In genomic region chr11:126416542-126417090, GRCh38 we compare ENCODE assay signal across 8 cellular contexts.
DNase-seq lines count a peak whose midpoint lies in the region; ATAC-seq, FAIRE-seq and TF ChIP-seq lines count a peak whose summit lies in the region.

No MANE protein-coding gene starts in this region.

- H3K27me3 ChIP-seq in H1 (replicated peaks in 1 of 4; ENCODE audit: control insufficient read depth in 3 of 4, extremely low read depth in 1 of 4, insufficient read depth in 3 of 4, low read length in 3 of 4) = peaks cover 0 to 5% (median 0%) of the 10 kb centered on the region in 4 experiments; a peak in 3 of 7 replicates
- H3K27me3 ChIP-seq in mesenchymal stem cell (ENCODE audit: control insufficient read depth in 1 of 2, insufficient read depth in 1 of 2, low read length in 2 of 2) = no peaks in the 10 kb centered on the region

- H2BK5ac ChIP-seq in H1 (ENCODE audit: low read depth, low read length) (no peak overlapping the region), mesenchymal stem cell (ENCODE audit: low read depth, low read length, poor library complexity, severe bottlenecking) (no peak overlapping the region)

- ATAC-seq in GM21737 (IDR thresholded peaks at IDR 0.05; ENCODE audit: unreplicated experiment) = peak; percentile 82

- H2BK120ac ChIP-seq in H1 (replicated peaks; ENCODE audit: low read depth, low read length) = no peak overlapping the region
- peak overlapping the region; percentile 54 for H2BK120ac ChIP-seq in mesenchymal stem cell (ENCODE audit: low read depth, low read length)

- H4K8ac ChIP-seq in H1 (ENCODE audit: extremely low read depth, insufficient read depth, low read length) = no peak overlapping the region
- H4K8ac ChIP-seq in mesenchymal stem cell (ENCODE audit: low read length) = peak overlapping the region; percentile 86

- no peak overlapping the region for H2BK20ac ChIP-seq in H1 (ENCODE audit: low read length)

- H3K4me1 ChIP-seq in H1 (replicated peaks in 1 of 4; ENCODE audit: control insufficient read depth in 3 of 4, insufficient read depth in 4 of 4, low read length in 3 of 4) = no peaks in the 10 kb centered on the region; a peak in 1 of 7 replicates
- no peaks in the 10 kb centered on the region for H3K4me1 ChIP-seq in mesenchymal stem cell (ENCODE audit: control insufficient read depth, insufficient read depth, low read depth, low read length)

- DNase-seq in DMS153 (lab: John Stamatoyannopoulos, UW) (peak; percentile 74), NCI-H1436 treated with DMSO at 0.1 percent for 48 hours (lab: John Stamatoyannopoulos, UW) (peak; percentile 4), H1 (ENCODE audit: low read depth in 1 of 2, low spot score in 2 of 2) (peak in 1 of 2 experiments; percentile 63), mesenchymal stem cell (peak; percentile 81), NCI-H524 treated with DMSO at 0.1 percent for 48 hours (lab: John Stamatoyannopoulos, UW) (no peak)
- peak; percentile 24 for DNase-seq in activated CD8-positive, alpha-beta memory T cell treated with anti-CD3 and anti-CD28 coated beads, Interleukin-2, amount 50 U/mL, for 1 hour (ENCODE audit: extremely low read depth)
- DNase-seq in stimulated activated CD8-positive, alpha-beta memory T cell treated with anti-CD3 and anti-CD28 coated beads, Interleukin-12 subunit alpha, Interleukin-12 subunit beta, amount 100 ng/mL, for 1 hour (ENCODE audit: low read depth) = peak; percentile 47

- no peaks in the 10 kb centered on the region for H3K9me3 ChIP-seq in H1 (ENCODE audit: insufficient read depth in 2 of 2, low read depth in 1 of 2, low read length in 1 of 2)
- H3K9me3 ChIP-seq in mesenchymal stem cell (ENCODE audit: control insufficient read depth, low read length) = no peaks in the 10 kb centered on the region

- H3K18ac ChIP-seq in H1 (ENCODE audit: extremely low read depth, low read length) = no peak overlapping the region
- H3K18ac ChIP-seq in mesenchymal stem cell (ENCODE audit: low read depth in 1 of 2, low read length in 2 of 2) = peak overlapping the region in 1 of 2 experiments; percentile 45

- H3K79me1 ChIP-seq in H1 (ENCODE audit: low read depth, low read length) = no peaks in the 10 kb centered on the region
- H3K79me1 ChIP-seq in mesenchymal stem cell (replicated peaks; ENCODE audit: low read length, poor library complexity, severe bottlenecking) = no peaks in the 10 kb centered on the region

- H4K20me1 ChIP-seq in H1 (replicated peaks in 1 of 2; ENCODE audit: control insufficient read depth in 1 of 2, insufficient read depth in 2 of 2, low read length in 2 of 2) = no peaks in the 10 kb centered on the region

- H3K23me2 ChIP-seq in H1 (ENCODE audit: low read depth, low read length) = no peaks in the 10 kb centered on the region; the same call in 1 of the 2 replicates

- no peak overlapping the region for H4K5ac ChIP-seq in H1 (ENCODE audit: insufficient read length, low read depth, low read length)

- H3K27ac ChIP-seq in H1 (ENCODE audit: low read depth, low read length) (no peak overlapping the region), mesenchymal stem cell (ENCODE audit: low read length, poor library complexity, severe bottlenecking) (no peak overlapping the region)

- H3K4me3 ChIP-seq in H1 (ENCODE audit: extremely low read depth in 1 of 4, insufficient read depth in 2 of 4, low read depth in 3 of 4, low read length in 4 of 4) = peak overlapping the region; percentile 32 to 57 (median 40)
- H3K4me3 ChIP-seq in mesenchymal stem cell (ENCODE audit: insufficient read depth in 1 of 2, low read depth in 1 of 2, low read length in 2 of 2) = peak overlapping the region in 1 of 2 experiments; percentile 60

- H3K36me3 ChIP-seq in H1 (ENCODE audit: control insufficient read depth in 2 of 4, insufficient read depth in 4 of 4, low read length in 3 of 4) (0 out of 8 replicates have a peak, but pooled peaks cover 0 to 3% (median 0%) of the 10 kb centered on the region in 4 experiments), mesenchymal stem cell (ENCODE audit: control insufficient read depth in 1 of 2, insufficient read depth in 2 of 2, low read depth in 1 of 2, low read length in 2 of 2) (peaks cover 12 to 40% of the 10 kb centered on the region in 2 experiments)

- WGBS in H1 (ENCODE audit: extremely low coverage in 1 of 2, insufficient coverage in 1 of 2, insufficient read length in 1 of 2, insufficient replicate concordance in 2 of 2, low coverage in 1 of 2, low lambda C conversion rate in 2 of 2, missing lambda C conversion rate in 1 of 2), 2 experiments = 18% methylated on average over 14 of the region's 52 CpGs; no CpG with 5 or more reads in 1 of the 2 experiments
- WGBS in mesenchymal stem cell = 39% methylated on average over 49 of the region's 52 CpGs

- H3K23ac ChIP-seq in H1 (ENCODE audit: insufficient read length) = no peak overlapping the region
- H3K23ac ChIP-seq in mesenchymal stem cell (ENCODE audit: low read length in 2 of 2) = no peak overlapping the region

- H2BK12ac ChIP-seq in H1 (ENCODE audit: low read depth, low read length) = no peak overlapping the region
- no peak overlapping the region for H2BK12ac ChIP-seq in mesenchymal stem cell (ENCODE audit: low read length in 2 of 2)

- H3K9ac ChIP-seq in H1 (replicated peaks in 1 of 4; ENCODE audit: extremely low read depth in 1 of 4, low read depth in 3 of 4, low read length in 3 of 4) (no peak overlapping the region; a peak in 1 of 7 replicates), mesenchymal stem cell (ENCODE audit: low read length) (peak overlapping the region; percentile 77)

- H4K91ac ChIP-seq in H1 (replicated peaks; ENCODE audit: insufficient read length, low read length) (no peak overlapping the region), mesenchymal stem cell (ENCODE audit: low read length) (peak overlapping the region; percentile 25)

- peak overlapping the region; percentile 42 to 72 for H3K4me2 ChIP-seq in H1 (ENCODE audit: insufficient read depth in 1 of 2, low read depth in 2 of 2, low read length in 2 of 2)
- no peak overlapping the region for H3K4me2 ChIP-seq in mesenchymal stem cell (ENCODE audit: low read length, poor library complexity, severe bottlenecking)

- TF ChIP-seq CTCF in H1 (IDR thresholded peaks at IDR 0.05; ENCODE audit: control extremely low read depth in 1 of 3, insufficient read depth in 1 of 3, low read depth in 1 of 3, low read length in 3 of 3) = no peak

- no peak for TF ChIP-seq RAD21 in H1 (IDR thresholded peaks at IDR 0.05 in 1 of 2, conservative IDR thresholded peaks at IDR 0.05 in 1 of 2; ENCODE audit: low read depth in 2 of 2, low read length in 2 of 2)

- no peak overlapping the region for H3K4ac ChIP-seq in H1 (replicated peaks; ENCODE audit: insufficient read length, low read depth, low read length)
- H3K4ac ChIP-seq in mesenchymal stem cell (ENCODE audit: low read depth in 1 of 2, low read length in 2 of 2) = peak overlapping the region; percentile 47 to 59

- H3K14ac ChIP-seq in H1 (ENCODE audit: insufficient read length) (no peak overlapping the region), mesenchymal stem cell (ENCODE audit: low read length in 2 of 2) (peak overlapping the region in 1 of 2 experiments; percentile 80)

- no peak overlapping the region for H3K56ac ChIP-seq in H1 (replicated peaks; ENCODE audit: insufficient read length, low read depth, low read length)

- H2BK15ac ChIP-seq in H1 (ENCODE audit: low read length) (no peak overlapping the region), mesenchymal stem cell (ENCODE audit: low read depth, poor library complexity, severe bottlenecking) (peak overlapping the region; percentile 83)

- FAIRE-seq in H1 (lab: Jason Lieb, UNC) = no peak

- H2AFZ ChIP-seq in H1 (ENCODE audit: low read length) (0 out of 2 replicates have a peak overlapping the region, but pooled peaks have one; percentile 36), mesenchymal stem cell (ENCODE audit: low read depth, low read length) (peak overlapping the region; percentile 84)

- POLR2A ChIA-PET in H1 (lab: Charles Lee; ENCODE audit: partially characterized antibody) = interaction anchor here (0.9 to 3.2 kb wide), 5 partner anchors 15 to 141 kb away, joined by 3 to 7 read pairs (median 5); partner anchors contain the start of gene DCPS

- TF ChIP-seq POLR2A in H1 (IDR thresholded peaks at IDR 0.05; ENCODE audit: control extremely low read depth in 1 of 2, low read depth in 2 of 2, low read length in 2 of 2) = peak in 1 of 2 experiments; percentile 43; a peak in 1 of 3 replicates

- CTCF ChIA-PET in H1 (lab: Charles Lee; ENCODE audit: partially characterized antibody) = interaction anchor here (1.3 to 2.4 kb wide), 5 partner anchors 13 to 106 kb away, joined by 3 to 11 read pairs (median 6); no protein-coding TSS in a partner anchor

- no peak overlapping the region for H2AK5ac ChIP-seq in H1 (ENCODE audit: low read depth, low read length)
- no peak overlapping the region for H2AK5ac ChIP-seq in mesenchymal stem cell (ENCODE audit: low read length, severe bottlenecking)

- no peaks in the 10 kb centered on the region for H3K79me2 ChIP-seq in H1 (ENCODE audit: control insufficient read depth in 1 of 2, insufficient read depth in 2 of 2, low read length in 2 of 2)

- no peak for TF ChIP-seq EP300 in H1 (IDR thresholded peaks at IDR 0.05; ENCODE audit: borderline replicate concordance in 1 of 2, low read depth in 2 of 2, low read length in 2 of 2)

TF ChIP-seq in H1, 55 proteins besides CTCF, POLR2A, EP300 and RAD21 (continues in another document):
- no peak for TF ChIP-seq TAF7 (optimal IDR thresholded peaks at IDR 0.05; ENCODE audit: borderline replicate concordance, low read depth, low read length)
- TF ChIP-seq, protein P1, sequence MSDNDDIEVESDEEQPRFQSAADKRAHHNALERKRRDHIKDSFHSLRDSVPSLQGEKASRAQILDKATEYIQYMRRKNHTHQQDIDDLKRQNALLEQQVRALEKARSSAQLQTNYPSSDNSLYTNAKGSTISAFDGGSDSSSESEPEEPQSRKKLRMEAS (IDR thresholded peaks at IDR 0.05) = peak; percentile 59
- TF ChIP-seq SP4 (IDR thresholded peaks at IDR 0.05; ENCODE audit: low read length) = no peak
- TF ChIP-seq CREB1 (IDR thresholded peaks at IDR 0.05) = peak; percentile 84
- TF ChIP-seq RBBP5 (IDR thresholded peaks at IDR 0.05; ENCODE audit: borderline replicate concordance, low read depth, low read length) = 0 out of 2 replicates have a peak, but pooled peaks have one; percentile 68
- TF ChIP-seq POLR2AphosphoS5 (IDR thresholded peaks at IDR 0.05; ENCODE audit: low read depth, low read length) = peak; percentile 42; the same call in 1 of the 2 replicates
- no peak for TF ChIP-seq SIRT6 (IDR thresholded peaks at IDR 0.05; ENCODE audit: low read length)
- peak; percentile 72 for TF ChIP-seq KDM4A (IDR thresholded peaks at IDR 0.05; ENCODE audit: low read depth, low read length, severe bottlenecking)
- TF ChIP-seq PHF8 (conservative IDR thresholded peaks at IDR 0.05; ENCODE audit: low read depth, low read length) = 0 out of 2 replicates have a peak, but pooled peaks have one; percentile 42
- TF ChIP-seq GABPA (IDR thresholded peaks at IDR 0.05; ENCODE audit: borderline replicate concordance, insufficient read depth, low read length) = no peak
- TF ChIP-seq TAF1 (IDR thresholded peaks at IDR 0.05; ENCODE audit: low read depth, low read length) = 0 out of 2 replicates have a peak, but pooled peaks have one; percentile 13
